8 cellular contexts compared by ENCODE assay signal in the genomic region with DNA sequence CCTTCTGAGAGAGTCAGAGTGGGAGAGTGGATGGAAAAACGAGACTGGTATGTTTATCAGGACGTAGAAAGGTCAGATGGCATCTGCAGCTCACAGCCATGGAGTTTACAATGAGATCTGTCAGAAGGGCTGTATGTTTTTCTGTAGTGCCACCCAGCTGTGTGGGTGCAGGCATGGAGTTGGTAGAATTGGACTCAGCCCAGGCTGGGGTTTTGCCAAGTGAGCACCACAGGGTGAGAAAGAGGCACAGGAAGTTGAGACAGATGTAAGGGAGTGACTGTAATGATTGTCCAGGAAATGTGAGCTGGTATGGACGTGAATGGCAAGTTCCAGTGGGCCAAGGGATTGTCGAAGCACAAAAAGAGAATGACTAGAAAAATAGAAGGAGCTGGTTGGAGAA. TPM values are rescaled to one million over a fixed set of nuclear protein-coding genes. Genes with fewer than 3 reads are reported as not detected.
DNase-seq lines count a peak whose midpoint lies in the region; ATAC-seq and TF ChIP-seq lines count a peak whose summit lies in the region.

No MANE protein-coding gene starts in this region.

- H3K9me3 ChIP-seq in WERI-Rb-1 (ENCODE audit: severe bottlenecking), result no peaks in the 10 kb centered on the region

- H3K36me3 ChIP-seq in WERI-Rb-1, result no peaks in the 10 kb centered on the region

- no peak overlapping the region for H3K4me3 ChIP-seq in WERI-Rb-1 (ENCODE audit: low read depth, low read length)

- peak overlapping the region; percentile 76 for H3K27ac Mint-ChIP-seq in activated naive CD4-positive, alpha-beta T cell treated with anti-CD3 and anti-CD28 coated beads, Interleukin-2, amount 50 U/mL, for 24 hours
- no peak overlapping the region for H3K27ac Mint-ChIP-seq in HFFc6

- H3K4me1 Mint-ChIP-seq in activated naive CD4-positive, alpha-beta T cell treated with anti-CD3 and anti-CD28 coated beads, Interleukin-2, amount 50 U/mL, for 24 hours, result peaks cover 60% of the 10 kb centered on the region
- peaks cover 50% of the 10 kb centered on the region for H3K4me1 Mint-ChIP-seq in HFFc6 (ENCODE audit: low read depth)

- TF ChIP-seq CTCF in HFFc6 (IDR thresholded peaks at IDR 0.05) (no peak), WERI-Rb-1 (IDR thresholded peaks at IDR 0.05; ENCODE audit: low read depth, low read length) (no peak)

- H3K27me3 ChIP-seq in WERI-Rb-1 (ENCODE audit: insufficient read depth, low read depth, severe bottlenecking), result no peaks in the 10 kb centered on the region

- no peaks in the 10 kb centered on the region for H3K36me3 Mint-ChIP-seq in activated naive CD4-positive, alpha-beta T cell treated with anti-CD3 and anti-CD28 coated beads, Interleukin-2, amount 50 U/mL, for 24 hours
- H3K36me3 Mint-ChIP-seq in HFFc6 (ENCODE audit: low read depth), result 0 out of 2 replicates have a peak, but pooled peaks cover 1% of the 10 kb centered on the region

- DNase-seq in DMS 273 (lab: John Stamatoyannopoulos, UW; ENCODE audit: unreplicated experiment), result peak; percentile 76
- DNase-seq in NCI-H69 (lab: John Stamatoyannopoulos, UW), result peak; percentile 72
- peak; percentile 81 to 88 for DNase-seq in left colon
- DNase-seq in AG08395 (ENCODE audit: low spot score), result no peak
- DNase-seq in HFFc6, result no peak
- no peak for DNase-seq in WERI-Rb-1

- H3K4me3 Mint-ChIP-seq in activated naive CD4-positive, alpha-beta T cell treated with anti-CD3 and anti-CD28 coated beads, Interleukin-2, amount 50 U/mL, for 24 hours, result peak overlapping the region; percentile 23
- no peak overlapping the region for H3K4me3 Mint-ChIP-seq in HFFc6

- intact Hi-C loops in left colon (cut with DNase I, micrococcal nuclease), result no loop called here

- peak; percentile 65 for ATAC-seq in left colon
- no peak for ATAC-seq in GM18907 (IDR thresholded peaks at IDR 0.05; ENCODE audit: unreplicated experiment)

- H3K27ac ChIP-seq in WERI-Rb-1, result no peak overlapping the region

- no peaks in the 10 kb centered on the region for H3K9me3 Mint-ChIP-seq in activated naive CD4-positive, alpha-beta T cell treated with anti-CD3 and anti-CD28 coated beads, Interleukin-2, amount 50 U/mL, for 24 hours
- no peaks in the 10 kb centered on the region for H3K9me3 Mint-ChIP-seq in HFFc6

- no peaks in the 10 kb centered on the region for H3K27me3 Mint-ChIP-seq in activated naive CD4-positive, alpha-beta T cell treated with anti-CD3 and anti-CD28 coated beads, Interleukin-2, amount 50 U/mL, for 24 hours
- peaks cover 4% of the 10 kb centered on the region for H3K27me3 Mint-ChIP-seq in HFFc6 (ENCODE audit: insufficient read depth)

RNA-seq across cellular contexts. Expression of a gene that starts 9.1 kb away (rescaled TPM):
- total RNA-seq in left colon, result 10 to 100 TPM; 70.1 to 84.4 TPM
- 100 to 1,000 TPM; 491 to 576 (median 546) TPM for total RNA-seq in HFFc6 (2021; fragmentation: NEBNext Ultra II Directional; extraction: Animal tissue kit (Norgen Biotek cat#: 25700))

RNA-seq across cellular contexts. Expression of a gene that starts 9.6 kb away (rescaled TPM):
- 1 to 10 TPM in 1 of 2 donors, under 1 TPM in 1; 0.27 to 3.4 TPM for total RNA-seq in left colon
- total RNA-seq in HFFc6 (2021; fragmentation: NEBNext Ultra II Directional; extraction: Animal tissue kit (Norgen Biotek cat#: 25700)), result 1 to 10 TPM in 3 of 6 experiments, under 1 TPM in 3; 0.70 to 1.3 (median 0.98) TPM

RNA-seq across cellular contexts. Expression of a gene that starts 36.6 kb away (rescaled TPM):
- total RNA-seq in left colon, result 10 to 100 TPM; 18.2 to 25.1 TPM
- total RNA-seq in HFFc6 (2021; fragmentation: NEBNext Ultra II Directional; extraction: Animal tissue kit (Norgen Biotek cat#: 25700)), result not detected

RNA-seq across cellular contexts. Expression of a gene that starts 56.2 kb away (rescaled TPM):
- total RNA-seq in left colon, result not detected
- not detected for total RNA-seq in HFFc6 (2021; fragmentation: NEBNext Ultra II Directional; extraction: Animal tissue kit (Norgen Biotek cat#: 25700))

Comparison
In these comparisons a context has a peak if more than half of its experiments do, and no peak if none do; other contexts are left out.
1. DNase-seq: peak in DMS 273 (single experiment), NCI-H69 (single experiment) and left colon (2 of 2); none in AG08395 (single experiment), HFFc6 (single experiment) and WERI-Rb-1 (single experiment).
2. RNA of a gene that starts 9.1 kb away (total RNA-seq): 491 to 576 TPM in HFFc6; 70.1 to 84.4 TPM in left colon; every median in the first group is over 4 times any median in the second.
3. RNA of a gene that starts 36.6 kb away (total RNA-seq): 18.2 to 25.1 TPM in left colon; not detected in HFFc6; every median in the first group is over 10 times any median in the second.